ENCODE assay signal across 8 cellular contexts in genomic region chr19:20038358-20039202, GRCh38. TPM values are rescaled to one million over a fixed set of nuclear protein-coding genes. Genes with fewer than 3 reads are reported as not detected.
DNase-seq lines count a peak whose midpoint lies in the region; ATAC-seq and TF ChIP-seq lines count a peak whose summit lies in the region.

No MANE protein-coding gene starts in this region.

- H3K27me3 ChIP-seq in ectodermal cell (ENCODE audit: control insufficient read depth, insufficient read depth, low read length, poor library complexity, severe bottlenecking) (no peaks in the 10 kb centered on the region), mucosa of stomach (ENCODE audit: control insufficient read depth, insufficient read depth, low read length) (no peaks in the 10 kb centered on the region)

- in situ Hi-C loops in Caki2 (cut with HindIII; ENCODE audit: low pct_unique_long_range_greater_than_20kb, low sequenced_read_pairs), result no loop called here

- H3K9me3 ChIP-seq in ectodermal cell (ENCODE audit: control insufficient read depth, low read length), result no peaks in the 10 kb centered on the region
- H3K9me3 ChIP-seq in mucosa of stomach (ENCODE audit: control insufficient read depth, low read length), result no peaks in the 10 kb centered on the region

- H3K4me3 ChIP-seq in NB4 (ENCODE audit: low read depth, low read length) (peak overlapping the region; percentile 74), ectodermal cell (ENCODE audit: insufficient read depth, low read depth, low read length) (peak overlapping the region; percentile 74), mucosa of stomach (ENCODE audit: low read length) (peak overlapping the region; percentile 84)

- no peak for ATAC-seq in GM18868 (IDR thresholded peaks at IDR 0.05; ENCODE audit: unreplicated experiment)
- no peak for ATAC-seq in HG02973 (IDR thresholded peaks at IDR 0.05; ENCODE audit: unreplicated experiment)

- peak overlapping the region; percentile 100 for H3K27ac ChIP-seq in ectodermal cell (ENCODE audit: insufficient read depth, low read depth, low read length, poor library complexity, severe bottlenecking)

- H3K36me3 ChIP-seq in ectodermal cell (ENCODE audit: control insufficient read depth, insufficient read depth, low read length), result no peaks in the 10 kb centered on the region
- no peaks in the 10 kb centered on the region for H3K36me3 ChIP-seq in mucosa of stomach (ENCODE audit: control insufficient read depth, insufficient read depth, low read length)

- H3K4me1 ChIP-seq in ectodermal cell (ENCODE audit: control insufficient read depth, insufficient read depth, low read length) (peaks cover 5% of the 10 kb centered on the region), mucosa of stomach (ENCODE audit: control insufficient read depth, insufficient read depth, low read length) (no peaks in the 10 kb centered on the region)

- no peak for TF ChIP-seq POLR2A in NB4 (IDR thresholded peaks at IDR 0.05; ENCODE audit: extremely low read depth, insufficient read length)

- no peak for TF ChIP-seq CTCF in NB4 (IDR thresholded peaks at IDR 0.05; ENCODE audit: low read depth, low read length)

- 2 to 3% methylated on average over 26 of the region's 26 CpGs for WGBS in ectodermal cell, 2 experiments

- peak overlapping the region; percentile 79 for H3K9ac ChIP-seq in mucosa of stomach (ENCODE audit: low read length)

- DNase-seq in Caki2 (ENCODE audit: low read depth), result peak; percentile 7
- peak; percentile 23 for DNase-seq in NB4 (ENCODE audit: low read depth)
- DNase-seq in NCI-H446 treated with DMSO at 0.1 percent for 48 hours (lab: John Stamatoyannopoulos, UW), result no peak
- DNase-seq in NCI-H1436 treated with DMSO at 0.1 percent for 48 hours (lab: John Stamatoyannopoulos, UW), result no peak

RNA-seq across cellular contexts. Expression of gene ZNF682, which starts 0.7 kb away (rescaled TPM):
- 0.98 TPM in 1 of 2 replicates, not detected in the other for total RNA-seq in Caki2 (2014; rRNA removed; shearing (Covaris generic); ENCODE audit: low replicate concordance)
- polyA plus RNA-seq in ectodermal cell (2013, experiment 1 of 4), result 18.0 TPM
- polyA plus RNA-seq in ectodermal cell (2013, experiment 2 of 4), result 19.4 TPM
- polyA plus RNA-seq in ectodermal cell (2013, experiment 3 of 4), result 12.3 TPM
- polyA plus RNA-seq in ectodermal cell (2013, experiment 4 of 4), result 15.8 TPM

RNA-seq across cellular contexts. Expression of gene ZNF90, which starts 39.2 kb away (rescaled TPM):
- 0.88 TPM in 1 of 2 replicates, not detected in the other for total RNA-seq in Caki2 (2014; rRNA removed; shearing (Covaris generic); ENCODE audit: low replicate concordance)
- 37.0 TPM for polyA plus RNA-seq in ectodermal cell (2013, experiment 1 of 4)
- polyA plus RNA-seq in ectodermal cell (2013, experiment 2 of 4), result 44.1 TPM
- 26.2 TPM for polyA plus RNA-seq in ectodermal cell (2013, experiment 3 of 4)
- polyA plus RNA-seq in ectodermal cell (2013, experiment 4 of 4), result 25.9 TPM

Comparison
In these comparisons a context has a peak if more than half of its experiments do, and no peak if none do; other contexts are left out.
1. DNase-seq: peak in Caki2 (single experiment) and NB4 (single experiment); none in NCI-H446 treated with DMSO at 0.1 percent for 48 hours (single experiment) and NCI-H1436 treated with DMSO at 0.1 percent for 48 hours (single experiment).
2. Peak in every context shown above with its lines, with median percentiles within 50 percentile points of each other: H3K4me3 ChIP-seq.